ENCODE assay signal across 26 cellular contexts in genomic region chr2:197234792-197235191, GRCh38.
DNase-seq lines count a peak whose midpoint lies in the region; ATAC-seq and TF ChIP-seq lines count a peak whose summit lies in the region.
"Had no signal": no experiment of that assay in that cellular context is flagged by ENCODE, and none has a peak within 500 bp of the region (broad histone marks: within the 10 kb centered on the region; RNA-seq: fewer than 3 reads in every experiment).

No MANE protein-coding gene starts in this region.

- no peak overlapping the region for H3K4ac ChIP-seq in mesenchymal stem cell (ENCODE audit: low read depth in 1 of 2, low read length in 2 of 2)

- TF ChIP-seq EP300 in esophagus muscularis mucosa (IDR thresholded peaks at IDR 0.05) = no peak

- H2BK12ac ChIP-seq in mesenchymal stem cell (ENCODE audit: low read length in 2 of 2) = no peak overlapping the region

- no peak overlapping the region for H3K27ac ChIP-seq in mesenchymal stem cell (ENCODE audit: low read length, poor library complexity, severe bottlenecking)
- H3K27ac ChIP-seq in esophagus muscularis mucosa (replicated peaks in 1 of 4) = no peak overlapping the region
- no peak overlapping the region for H3K27ac ChIP-seq in ascending aorta
- H3K27ac ChIP-seq: BLaER1 treated with 17β-estradiol and CSF1 and Interleukin-3, amounts not matched to agents 10 nM and 100 nM; cardiac muscle cell; foreskin keratinocyte; lower lobe of right lung; pancreas; right lobe of liver; tibial artery had no signal

- no peaks in the 10 kb centered on the region for H3K36me3 ChIP-seq in mesenchymal stem cell (ENCODE audit: control insufficient read depth in 1 of 2, insufficient read depth in 2 of 2, low read depth in 1 of 2, low read length in 2 of 2)
- no peaks in the 10 kb centered on the region for H3K36me3 ChIP-seq in esophagus muscularis mucosa
- H3K36me3 ChIP-seq in ascending aorta = no peaks in the 10 kb centered on the region
- H3K36me3 ChIP-seq: cardiac muscle cell, lower lobe of right lung, pancreas, right lobe of liver, tibial artery had no signal

- no peak overlapping the region for H4K8ac ChIP-seq in mesenchymal stem cell (ENCODE audit: low read length)

- H2BK15ac ChIP-seq in mesenchymal stem cell (ENCODE audit: low read depth, poor library complexity, severe bottlenecking) = no peak overlapping the region

- peak overlapping the region; percentile 88 for H3K27ac Mint-ChIP-seq in activated T-cell treated with anti-CD3 and anti-CD28 coated beads, Interleukin-2, amount 50 U/mL, for 72 hours
- H3K27ac Mint-ChIP-seq in T-helper 17 cell = peak overlapping the region; percentile 99
- peak overlapping the region; percentile 75 for H3K27ac Mint-ChIP-seq in dendritic cell treated with granulocyte-macrophage colony-stimulating factor and Interleukin-4, amounts not matched to agents 40 ng/mL and 50 ng/mL, for 4 days
- peak overlapping the region; percentile 83 for H3K27ac Mint-ChIP-seq in stimulated activated effector memory CD8-positive, alpha-beta T cell treated with anti-CD3 and anti-CD28 coated beads, Interleukin-12 subunit alpha, Interleukin-12 subunit beta, amount 100 ng/mL, for 72 hours

- H3K27me3 ChIP-seq in mesenchymal stem cell (ENCODE audit: control insufficient read depth in 1 of 2, insufficient read depth in 1 of 2, low read length in 2 of 2) (no peaks in the 10 kb centered on the region), esophagus muscularis mucosa (no peaks in the 10 kb centered on the region), ascending aorta (no peaks in the 10 kb centered on the region)
- H3K27me3 ChIP-seq: BLaER1 treated with 17β-estradiol and CSF1 and Interleukin-3, amounts not matched to agents 10 nM and 100 nM; cardiac muscle cell; foreskin keratinocyte; pancreas; right lobe of liver; tibial artery had no signal

- no peak overlapping the region for H3K4me2 ChIP-seq in mesenchymal stem cell (ENCODE audit: low read length, poor library complexity, severe bottlenecking)

- H3K4me1 Mint-ChIP-seq in activated T-cell treated with anti-CD3 and anti-CD28 coated beads, Interleukin-2, amount 50 U/mL, for 72 hours (ENCODE audit: low read depth) = peaks cover 98% of the 10 kb centered on the region
- H3K4me1 Mint-ChIP-seq in T-helper 17 cell = peaks cover 70% of the 10 kb centered on the region
- H3K4me1 Mint-ChIP-seq in dendritic cell treated with granulocyte-macrophage colony-stimulating factor and Interleukin-4, amounts not matched to agents 40 ng/mL and 50 ng/mL, for 4 days (ENCODE audit: low read depth) = peaks cover 79% of the 10 kb centered on the region
- peaks cover 84% of the 10 kb centered on the region for H3K4me1 Mint-ChIP-seq in stimulated activated effector memory CD8-positive, alpha-beta T cell treated with anti-CD3 and anti-CD28 coated beads, Interleukin-12 subunit alpha, Interleukin-12 subunit beta, amount 100 ng/mL, for 72 hours

- no peak overlapping the region for H3K9ac ChIP-seq in mesenchymal stem cell (ENCODE audit: low read length)
- H3K9ac ChIP-seq: BLaER1 treated with 17β-estradiol and CSF1 and Interleukin-3, amounts not matched to agents 10 nM and 100 nM had no signal

- H3K4me3 Mint-ChIP-seq in activated T-cell treated with anti-CD3 and anti-CD28 coated beads, Interleukin-2, amount 50 U/mL, for 72 hours = peak overlapping the region; percentile 48 to 62
- peak overlapping the region; percentile 76 for H3K4me3 Mint-ChIP-seq in T-helper 17 cell
- no peak overlapping the region for H3K4me3 Mint-ChIP-seq in dendritic cell treated with granulocyte-macrophage colony-stimulating factor and Interleukin-4, amounts not matched to agents 40 ng/mL and 50 ng/mL, for 4 days
- no peak overlapping the region for H3K4me3 Mint-ChIP-seq in stimulated activated effector memory CD8-positive, alpha-beta T cell treated with anti-CD3 and anti-CD28 coated beads, Interleukin-12 subunit alpha, Interleukin-12 subunit beta, amount 100 ng/mL, for 72 hours

- H3K79me1 ChIP-seq in mesenchymal stem cell (replicated peaks; ENCODE audit: low read length, poor library complexity, severe bottlenecking) = peaks cover 6% of the 10 kb centered on the region

- no peaks in the 10 kb centered on the region for H3K27me3 Mint-ChIP-seq in activated T-cell treated with anti-CD3 and anti-CD28 coated beads, Interleukin-2, amount 50 U/mL, for 72 hours (ENCODE audit: low read depth)
- H3K27me3 Mint-ChIP-seq in T-helper 17 cell = no peaks in the 10 kb centered on the region
- H3K27me3 Mint-ChIP-seq in dendritic cell treated with granulocyte-macrophage colony-stimulating factor and Interleukin-4, amounts not matched to agents 40 ng/mL and 50 ng/mL, for 4 days = no peaks in the 10 kb centered on the region

- WGBS in mesenchymal stem cell = 43% methylated on average over 1 of the region's 2 CpGs
- WGBS in esophagus muscularis mucosa = 94% methylated on average over 2 of the region's 2 CpGs

- H3K18ac ChIP-seq in mesenchymal stem cell (ENCODE audit: low read depth in 1 of 2, low read length in 2 of 2) = no peak overlapping the region

- H3K9me3 Mint-ChIP-seq in activated T-cell treated with anti-CD3 and anti-CD28 coated beads, Interleukin-2, amount 50 U/mL, for 72 hours = no peaks in the 10 kb centered on the region
- H3K9me3 Mint-ChIP-seq in dendritic cell treated with granulocyte-macrophage colony-stimulating factor and Interleukin-4, amounts not matched to agents 40 ng/mL and 50 ng/mL, for 4 days = no peaks in the 10 kb centered on the region
- no peaks in the 10 kb centered on the region for H3K9me3 Mint-ChIP-seq in stimulated activated effector memory CD8-positive, alpha-beta T cell treated with anti-CD3 and anti-CD28 coated beads, Interleukin-12 subunit alpha, Interleukin-12 subunit beta, amount 100 ng/mL, for 72 hours

- H2BK5ac ChIP-seq in mesenchymal stem cell (ENCODE audit: low read depth, low read length, poor library complexity, severe bottlenecking) = no peak overlapping the region

- H2BK120ac ChIP-seq in mesenchymal stem cell (ENCODE audit: low read depth, low read length) = no peak overlapping the region

- H3K4me3 ChIP-seq in mesenchymal stem cell (ENCODE audit: insufficient read depth in 1 of 2, low read depth in 1 of 2, low read length in 2 of 2) (no peak overlapping the region), esophagus muscularis mucosa (no peak overlapping the region), ascending aorta (no peak overlapping the region)
- H3K4me3 ChIP-seq: BLaER1 treated with 17β-estradiol and CSF1 and Interleukin-3, amounts not matched to agents 10 nM and 100 nM; cardiac muscle cell; K562; lower lobe of right lung; pancreas; right lobe of liver; tibial artery had no signal

- no peak overlapping the region for H4K91ac ChIP-seq in mesenchymal stem cell (ENCODE audit: low read length)

- H3K4me1 ChIP-seq in mesenchymal stem cell (ENCODE audit: control insufficient read depth, insufficient read depth, low read depth, low read length) (no peaks in the 10 kb centered on the region), esophagus muscularis mucosa (peaks cover 0 to 62% (median 35%) of the 10 kb centered on the region in 4 donors), ascending aorta (peaks cover 0 to 4% of the 10 kb centered on the region in 2 donors)
- H3K4me1 ChIP-seq: foreskin keratinocyte, pancreas had no signal

- intact Hi-C loops in dendritic cell treated with granulocyte-macrophage colony-stimulating factor and Interleukin-4, amounts not matched to agents 40 ng/mL and 50 ng/mL, for 4 days (cut with micrococcal nuclease) = no loop called here
- intact Hi-C loops in esophagus muscularis mucosa (cut with DNase I) = no loop called here
- intact Hi-C loops in ascending aorta (cut with DNase I) = no loop called here

- no peak overlapping the region for H3K14ac ChIP-seq in mesenchymal stem cell (ENCODE audit: low read length in 2 of 2)

- no peak for TF ChIP-seq POLR2A in esophagus muscularis mucosa (IDR thresholded peaks at IDR 0.05; ENCODE audit: low read depth)

- DNase-seq in activated T-cell treated with anti-CD3 and anti-CD28 coated beads, Interleukin-2, amount 50 U/mL, for 72 hours = no peak
- no peak for DNase-seq in activated T-cell treated with anti-CD3 and anti-CD28 coated beads, Interleukin-2, amount 50 U/mL, for 1 hour
- DNase-seq in T-helper 17 cell (no peak), mesenchymal stem cell (no peak), esophagus muscularis mucosa (ENCODE audit: extremely low spot score) (no peak), ascending aorta (ENCODE audit: low spot score in 2 of 2) (no peak)
- DNase-seq in stimulated activated effector memory CD8-positive, alpha-beta T cell treated with anti-CD3 and anti-CD28 coated beads, Interleukin-12 subunit alpha, Interleukin-12 subunit beta, amount 100 ng/mL, for 72 hours (ENCODE audit: low spot score in 2 of 2) = peak in 1 of 2 donors; percentile 32
- DNase-seq: amygdala; DMS 273 treated with DMSO at 0.1 percent for 48 hours; foreskin keratinocyte; hypothalamus; kidney; lower lobe of right lung; MM.1S; NCI-H1694; NCI-H69; pancreas; right lobe of liver; stimulated activated CD4-positive, alpha-beta T cell treated with anti-CD3 and anti-CD28 coated beads, Interleukin-15, amount 100 ng/mL, for 24 hours; SW 1271; tibial artery had no signal

- ATAC-seq in activated T-cell treated with anti-CD3 and anti-CD28 coated beads, Interleukin-2, amount 50 U/mL, for 72 hours (replicated peaks in 1 of 2) = no peak
- no peak for ATAC-seq in T-helper 17 cell
- no peak for ATAC-seq in stimulated activated effector memory CD8-positive, alpha-beta T cell treated with anti-CD3 and anti-CD28 coated beads, Interleukin-12 subunit alpha, Interleukin-12 subunit beta, amount 100 ng/mL, for 72 hours
- ATAC-seq: foreskin keratinocyte, K562, lower lobe of right lung, pancreas, Right ventricle myocardium inferior had no signal

- TF ChIP-seq CTCF in esophagus muscularis mucosa (IDR thresholded peaks at IDR 0.05) (no peak), ascending aorta (IDR thresholded peaks at IDR 0.05) (no peak)

- H3K36me3 Mint-ChIP-seq in activated T-cell treated with anti-CD3 and anti-CD28 coated beads, Interleukin-2, amount 50 U/mL, for 72 hours (ENCODE audit: insufficient read depth in 2 of 2) = no peaks in the 10 kb centered on the region
- peaks cover 3% of the 10 kb centered on the region for H3K36me3 Mint-ChIP-seq in T-helper 17 cell (ENCODE audit: low read depth)
- peaks cover 38% of the 10 kb centered on the region for H3K36me3 Mint-ChIP-seq in dendritic cell treated with granulocyte-macrophage colony-stimulating factor and Interleukin-4, amounts not matched to agents 40 ng/mL and 50 ng/mL, for 4 days (ENCODE audit: low read depth)
- H3K36me3 Mint-ChIP-seq in stimulated activated effector memory CD8-positive, alpha-beta T cell treated with anti-CD3 and anti-CD28 coated beads, Interleukin-12 subunit alpha, Interleukin-12 subunit beta, amount 100 ng/mL, for 72 hours = peaks cover 22% of the 10 kb centered on the region

- no peak overlapping the region for H2AK5ac ChIP-seq in mesenchymal stem cell (ENCODE audit: low read length, severe bottlenecking)

- H2AFZ ChIP-seq in mesenchymal stem cell (ENCODE audit: low read depth, low read length) = no peak overlapping the region

- no peaks in the 10 kb centered on the region for H3K9me3 ChIP-seq in T-helper 17 cell (ENCODE audit: control insufficient read depth, low read length, poor library complexity, severe bottlenecking)
- no peaks in the 10 kb centered on the region for H3K9me3 ChIP-seq in mesenchymal stem cell (ENCODE audit: control insufficient read depth, low read length)
- no peaks in the 10 kb centered on the region for H3K9me3 ChIP-seq in esophagus muscularis mucosa
- H3K9me3 ChIP-seq in ascending aorta = no peaks in the 10 kb centered on the region
- H3K9me3 ChIP-seq: BLaER1 treated with 17β-estradiol and CSF1 and Interleukin-3, amounts not matched to agents 10 nM and 100 nM; lower lobe of right lung; pancreas; right lobe of liver; tibial artery had no signal

- H3K23ac ChIP-seq in mesenchymal stem cell (ENCODE audit: low read length in 2 of 2) = no peak overlapping the region

Comparison
In these comparisons a context has a peak if more than half of its experiments do, and no peak if none do; other contexts are left out.
1. H3K4me3 Mint-ChIP-seq: peak in activated T-cell treated with anti-CD3 and anti-CD28 coated beads, Interleukin-2, amount 50 U/mL, for 72 hours (2 of 2) and T-helper 17 cell (single experiment); none in dendritic cell treated with granulocyte-macrophage colony-stimulating factor and Interleukin-4, amounts not matched to agents 40 ng/mL and 50 ng/mL, for 4 days (single experiment) and stimulated activated effector memory CD8-positive, alpha-beta T cell treated with anti-CD3 and anti-CD28 coated beads, Interleukin-12 subunit alpha, Interleukin-12 subunit beta, amount 100 ng/mL, for 72 hours (single experiment).
2. Peak in every context shown above with its lines, with median percentiles within 50 percentile points of each other: H3K27ac Mint-ChIP-seq.